Comparison of ENCODE assay signal across 2 cellular contexts in the genomic region with DNA sequence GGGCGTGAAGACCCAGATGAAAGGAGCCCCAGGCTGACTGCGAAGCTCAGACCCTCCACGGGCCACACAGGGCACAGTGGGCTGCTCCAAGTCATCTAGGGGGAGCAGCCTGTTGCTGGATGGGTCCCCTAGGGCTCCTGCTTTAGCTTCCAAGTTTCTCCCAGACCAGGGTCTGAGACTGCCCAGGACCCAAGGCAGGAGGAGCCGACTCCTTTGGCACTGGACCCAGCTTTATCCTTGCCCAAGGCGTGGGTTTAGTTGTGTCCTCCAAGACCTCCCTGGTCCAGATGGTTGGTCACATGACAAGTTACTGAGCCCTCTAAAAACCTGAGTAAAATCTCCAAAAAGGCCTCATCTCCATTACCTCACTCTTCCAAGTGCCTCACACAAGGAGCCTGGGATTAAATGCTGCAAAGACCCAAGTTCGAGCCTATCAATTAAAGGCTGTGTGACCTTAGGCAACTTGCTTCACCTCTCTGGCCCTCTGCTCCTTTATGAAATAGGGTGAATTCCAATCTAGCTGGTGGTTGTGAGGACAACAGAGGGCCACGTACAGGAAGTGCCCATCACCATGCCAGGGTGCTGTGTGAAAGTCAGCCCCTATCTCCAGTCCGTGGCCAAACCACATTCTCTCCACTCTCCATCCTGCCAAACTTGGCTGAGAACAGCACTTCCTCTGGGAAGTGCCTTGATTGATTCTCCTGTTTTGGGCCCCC.
TF ChIP-seq lines count a peak whose summit lies in the region.

No MANE protein-coding gene starts in this region.

TF ChIP-seq in Ishikawa, 13 proteins besides CTCF, POLR2A, EP300 and RAD21:
- TF ChIP-seq, protein P1, sequence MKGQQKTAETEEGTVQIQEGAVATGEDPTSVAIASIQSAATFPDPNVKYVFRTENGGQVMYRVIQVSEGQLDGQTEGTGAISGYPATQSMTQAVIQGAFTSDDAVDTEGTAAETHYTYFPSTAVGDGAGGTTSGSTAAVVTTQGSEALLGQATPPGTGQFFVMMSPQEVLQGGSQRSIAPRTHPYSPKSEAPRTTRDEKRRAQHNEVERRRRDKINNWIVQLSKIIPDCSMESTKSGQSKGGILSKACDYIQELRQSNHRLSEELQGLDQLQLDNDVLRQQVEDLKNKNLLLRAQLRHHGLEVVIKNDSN (IDR thresholded peaks at IDR 0.05): 0 out of 2 replicates have a peak, but pooled peaks have one; percentile 8
- TF ChIP-seq TAF1 (IDR thresholded peaks at IDR 0.05; ENCODE audit: low read depth): no peak

TF ChIP-seq in GM23338, 12 proteins besides CTCF, POLR2A, EP300 and RAD21:
- TF ChIP-seq JUNB (IDR thresholded peaks at IDR 0.05; ENCODE audit: unreplicated experiment) (no peak), CREB1 (CRISPR knock-in tag; IDR thresholded peaks at IDR 0.05; ENCODE audit: low read depth) (no peak), ZNF462 (CRISPR knock-in tag; IDR thresholded peaks at IDR 0.05) (no peak), ZNF114 (CRISPR knock-in tag; IDR thresholded peaks at IDR 0.05) (no peak), EZH2phosphoT487 (IDR thresholded peaks at IDR 0.05; ENCODE audit: unreplicated experiment) (no peak), NANOG (IDR thresholded peaks at IDR 0.05; ENCODE audit: borderline replicate concordance) (no peak), ETS1 (IDR thresholded peaks at IDR 0.05) (no peak), REST (IDR thresholded peaks at IDR 0.05; ENCODE audit: unreplicated experiment) (no peak), POLR2AphosphoS5 (IDR thresholded peaks at IDR 0.05; ENCODE audit: low read depth) (no peak), EZH2 (IDR thresholded peaks at IDR 0.05; ENCODE audit: low read depth, unreplicated experiment) (no peak), ZNF331 (CRISPR knock-in tag; IDR thresholded peaks at IDR 0.05; ENCODE audit: low read depth) (no peak), STAT1 (IDR thresholded peaks at IDR 0.05; ENCODE audit: unreplicated experiment) (no peak)
